Comparison of ENCODE assay signal across 8 cellular contexts in the genomic region with DNA sequence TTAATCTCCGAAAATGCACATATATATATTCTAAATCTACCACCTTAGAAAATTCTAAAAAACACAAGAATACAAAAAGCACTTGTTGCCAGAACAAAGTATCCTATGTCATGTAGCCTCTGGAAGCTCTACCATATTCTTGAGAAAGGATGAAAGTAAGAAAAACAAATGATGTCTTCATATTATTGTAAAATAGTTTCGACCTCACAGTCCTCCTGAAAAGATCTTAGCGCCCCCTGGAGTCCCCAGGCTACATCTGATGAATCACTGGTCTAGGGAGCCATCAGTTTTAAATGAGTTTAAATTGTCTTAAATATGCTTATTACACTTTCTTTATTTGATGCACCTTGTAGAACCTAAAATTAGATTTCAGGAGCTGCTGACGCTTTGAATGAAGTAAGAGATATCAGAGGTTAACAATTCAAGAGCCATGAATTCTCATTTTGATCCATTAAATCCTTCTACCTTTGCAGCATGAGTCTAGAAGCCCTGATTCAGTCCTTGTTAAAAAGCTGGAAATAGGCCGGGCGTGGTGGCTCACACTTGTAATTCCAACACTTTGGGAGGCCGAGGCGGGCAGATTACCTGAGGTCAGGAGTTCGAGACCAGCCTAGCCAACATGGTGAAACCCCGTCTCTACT.
DNase-seq lines count a peak whose midpoint lies in the region; ATAC-seq and TF ChIP-seq lines count a peak whose summit lies in the region.

No MANE protein-coding gene starts in this region.

- intact Hi-C loops in adrenal gland (cut with DNase I), result loop anchor here (10.0 kb wide), 2 partner anchors 112 to 122 kb away; no protein-coding TSS in a partner anchor

- WGBS in adrenal gland, 4 donors, result 57 to 64% (median 61%) methylated on average over 10 of the region's 10 CpGs

- H3K27ac ChIP-seq in HL-60 (replicated peaks) (no peak overlapping the region), adrenal gland (no peak overlapping the region)

- H3K4me1 ChIP-seq in adrenal gland (replicated peaks in 1 of 2), result peaks cover 0 to 20% of the 10 kb centered on the region in 2 donors

- DNase-seq in COR-L47 (lab: John Stamatoyannopoulos, UW) (peak; percentile 64), HL-60 (ENCODE audit: low read depth in 1 of 2, low spot score in 1 of 2) (peak in 1 of 2 experiments; percentile 53), RPMI8226 (peak; percentile 75), adrenal gland (peak; percentile 53 to 86 (median 77)), iPS-NIHi7 (ENCODE audit: extremely low spot score) (peak; percentile 65)
- DNase-seq in stimulated activated CD4-positive, alpha-beta T cell treated with anti-CD3 and anti-CD28 coated beads, Interleukin-2, amount 100 ng/mL, for 48 hours, result peak; percentile 50 to 52

- H3K4me3 ChIP-seq in HL-60 (replicated peaks; ENCODE audit: insufficient read depth, low read length) (no peak overlapping the region), adrenal gland (no peak overlapping the region)

- H3K9me3 ChIP-seq in adrenal gland (replicated peaks in 1 of 3), result no peaks in the 10 kb centered on the region

- TF ChIP-seq CTCF in HL-60 (IDR thresholded peaks at IDR 0.05; ENCODE audit: insufficient read depth, low read length) (peak; percentile 21), adrenal gland (IDR thresholded peaks at IDR 0.05) (peak; percentile 55 to 76 (median 61))

- ATAC-seq in GM18870 (IDR thresholded peaks at IDR 0.05; ENCODE audit: unreplicated experiment) (no peak), GM19455 (IDR thresholded peaks at IDR 0.05; ENCODE audit: unreplicated experiment) (no peak)

- no peak for TF ChIP-seq POLR2A in adrenal gland (IDR thresholded peaks at IDR 0.05)

- no peaks in the 10 kb centered on the region for H3K27me3 ChIP-seq in HL-60 (ENCODE audit: insufficient read depth, poor library complexity, severe bottlenecking)
- no peaks in the 10 kb centered on the region for H3K27me3 ChIP-seq in adrenal gland

- no peaks in the 10 kb centered on the region for H3K36me3 ChIP-seq in adrenal gland (replicated peaks in 1 of 2)
